ENCODE assay signal across 1 cellular context in genomic region chr17:40809721-40810421, GRCh38.
TF ChIP-seq lines count a peak whose summit lies in the region.

No MANE protein-coding gene starts in this region.

TF ChIP-seq in K562, 482 proteins besides CTCF, POLR2A, EP300 and RAD21:
- TF ChIP-seq ZNF395 (CRISPR knock-in tag; IDR thresholded peaks at IDR 0.05) (no peak), RFX1 (IDR thresholded peaks at IDR 0.05) (peak; percentile 20; the same call in 1 of the 2 replicates)
